ENCODE assay signal across 31 cellular contexts in genomic region chr18:22114526-22115321, GRCh38. TPM values are rescaled to one million over a fixed set of nuclear protein-coding genes. Genes with fewer than 3 reads are reported as not detected.
"Had no signal": no experiment of that assay in that cellular context is flagged by ENCODE, and none has a peak within 500 bp of the region (broad histone marks: within the 10 kb centered on the region; RNA-seq: fewer than 3 reads in every experiment).

No MANE protein-coding gene starts in this region.

- DNase-seq: activated B cell treated with CpG ODN at 0.5 μM for 24 hours; activated CD4-positive, alpha-beta memory T cell treated with anti-CD3 and anti-CD28 coated beads for 36 hours; activated CD4-positive, alpha-beta T cell treated with anti-CD3 and anti-CD28 coated beads for 1 hour; activated CD4-positive, alpha-beta T cell treated with anti-CD3 and anti-CD28 coated beads, Interleukin-2, amount 10 ng/mL, durations not matched to agents 24 days and 14 days; activated gamma-delta T cell; activated naive CD4-positive, alpha-beta T cell treated with anti-CD3 and anti-CD28 coated beads for 36 hours; activated T-cell treated with anti-CD3 and anti-CD28 coated beads for 4 hours; activated T-cell treated with anti-CD3 and anti-CD28 coated beads, Interleukin-2, amount 50 U/mL, for 48 hours; amygdala; KG1; MG63; MV-4-11; NCI-H1092 treated with DMSO at 0.1 percent for 48 hours; NCI-H1417 treated with DMSO at 0.1 percent for 48 hours; NCI-H1694; NCI-H2029; NCI-H2107; NCI-H2171 treated with DMSO at 0.1 percent for 48 hours; NCI-H345; NCI-H510A; NCI-H526 treated with DMSO at 0.1 percent for 48 hours; NCI-H82; OCI-M1; SIG-M5; T-helper 17 cell; T-helper 9 cell had no signal

- H3K9me3 ChIP-seq: MG63 had no signal

- H3K27me3 Mint-ChIP-seq: activated B cell treated with CpG ODN at 0.5 μM for 24 hours; activated CD4-positive, alpha-beta memory T cell treated with anti-CD3 and anti-CD28 coated beads for 36 hours; activated CD4-positive, alpha-beta T cell treated with anti-CD3 and anti-CD28 coated beads, Interleukin-2, amount 10 ng/mL, durations not matched to agents 24 days and 14 days; activated naive CD8-positive, alpha-beta T cell; activated T-helper 17 cell treated with anti-CD3 and anti-CD28 coated beads, Interleukin-2, amount 50 U/mL, for 72 hours; T-helper 17 cell had no signal

- ATAC-seq: activated T-helper 17 cell treated with anti-CD3 and anti-CD28 coated beads, Interleukin-2, amount 50 U/mL, for 72 hours; T-helper 17 cell had no signal

- H3K36me3 ChIP-seq: cardiac muscle cell, MG63 had no signal

- H3K4me3 Mint-ChIP-seq: activated B cell treated with CpG ODN at 0.5 μM for 24 hours; activated CD4-positive, alpha-beta memory T cell treated with anti-CD3 and anti-CD28 coated beads for 36 hours; activated CD4-positive, alpha-beta T cell treated with anti-CD3 and anti-CD28 coated beads, Interleukin-2, amount 10 ng/mL, durations not matched to agents 24 days and 14 days; activated naive CD4-positive, alpha-beta T cell treated with anti-CD3 and anti-CD28 coated beads for 36 hours; activated naive CD8-positive, alpha-beta T cell; activated T-helper 17 cell treated with anti-CD3 and anti-CD28 coated beads, Interleukin-2, amount 50 U/mL, for 72 hours; brain; T-helper 17 cell had no signal

- H3K27ac Mint-ChIP-seq: activated B cell treated with CpG ODN at 0.5 μM for 24 hours; activated CD4-positive, alpha-beta memory T cell treated with anti-CD3 and anti-CD28 coated beads for 36 hours; activated CD4-positive, alpha-beta T cell treated with anti-CD3 and anti-CD28 coated beads, Interleukin-2, amount 10 ng/mL, durations not matched to agents 24 days and 14 days; activated naive CD4-positive, alpha-beta T cell treated with anti-CD3 and anti-CD28 coated beads for 36 hours; activated naive CD8-positive, alpha-beta T cell; activated T-helper 17 cell treated with anti-CD3 and anti-CD28 coated beads, Interleukin-2, amount 50 U/mL, for 72 hours; T-helper 17 cell had no signal

- H3K4me3 ChIP-seq: cardiac muscle cell, MG63 had no signal

- H3K36me3 Mint-ChIP-seq: activated CD4-positive, alpha-beta memory T cell treated with anti-CD3 and anti-CD28 coated beads for 36 hours; activated naive CD8-positive, alpha-beta T cell; brain had no signal

- H3K27me3 ChIP-seq: cardiac muscle cell, MG63 had no signal

- H3K4me1 Mint-ChIP-seq: activated B cell treated with CpG ODN at 0.5 μM for 24 hours; activated CD4-positive, alpha-beta T cell treated with anti-CD3 and anti-CD28 coated beads, Interleukin-2, amount 10 ng/mL, durations not matched to agents 24 days and 14 days; activated T-helper 17 cell treated with anti-CD3 and anti-CD28 coated beads, Interleukin-2, amount 50 U/mL, for 72 hours; T-helper 17 cell had no signal

- H3K9me3 Mint-ChIP-seq: activated B cell treated with CpG ODN at 0.5 μM for 24 hours; activated CD4-positive, alpha-beta memory T cell treated with anti-CD3 and anti-CD28 coated beads for 36 hours; activated CD4-positive, alpha-beta T cell treated with anti-CD3 and anti-CD28 coated beads, Interleukin-2, amount 10 ng/mL, durations not matched to agents 24 days and 14 days; activated naive CD4-positive, alpha-beta T cell treated with anti-CD3 and anti-CD28 coated beads for 36 hours; activated T-helper 17 cell treated with anti-CD3 and anti-CD28 coated beads, Interleukin-2, amount 50 U/mL, for 72 hours had no signal

RNA-seq across cellular contexts. Expression of gene GATA6, which starts 54.7 kb away (rescaled TPM):
- total RNA-seq: activated B cell treated with CpG ODN at 0.5 μM for 24 hours; activated CD4-positive, alpha-beta T cell treated with anti-CD3 and anti-CD28 coated beads, Interleukin-2, amount 10 ng/mL, durations not matched to agents 24 days and 14 days; activated CD8-positive, alpha-beta memory T cell treated with anti-CD3 and anti-CD28 coated beads for 36 hours; activated naive CD4-positive, alpha-beta T cell treated with anti-CD3 and anti-CD28 coated beads for 36 hours; activated T-helper 17 cell treated with anti-CD3 and anti-CD28 coated beads, Interleukin-2, amount 50 U/mL, for 72 hours; T-helper 17 cell had no signal
